In the genomic region with DNA sequence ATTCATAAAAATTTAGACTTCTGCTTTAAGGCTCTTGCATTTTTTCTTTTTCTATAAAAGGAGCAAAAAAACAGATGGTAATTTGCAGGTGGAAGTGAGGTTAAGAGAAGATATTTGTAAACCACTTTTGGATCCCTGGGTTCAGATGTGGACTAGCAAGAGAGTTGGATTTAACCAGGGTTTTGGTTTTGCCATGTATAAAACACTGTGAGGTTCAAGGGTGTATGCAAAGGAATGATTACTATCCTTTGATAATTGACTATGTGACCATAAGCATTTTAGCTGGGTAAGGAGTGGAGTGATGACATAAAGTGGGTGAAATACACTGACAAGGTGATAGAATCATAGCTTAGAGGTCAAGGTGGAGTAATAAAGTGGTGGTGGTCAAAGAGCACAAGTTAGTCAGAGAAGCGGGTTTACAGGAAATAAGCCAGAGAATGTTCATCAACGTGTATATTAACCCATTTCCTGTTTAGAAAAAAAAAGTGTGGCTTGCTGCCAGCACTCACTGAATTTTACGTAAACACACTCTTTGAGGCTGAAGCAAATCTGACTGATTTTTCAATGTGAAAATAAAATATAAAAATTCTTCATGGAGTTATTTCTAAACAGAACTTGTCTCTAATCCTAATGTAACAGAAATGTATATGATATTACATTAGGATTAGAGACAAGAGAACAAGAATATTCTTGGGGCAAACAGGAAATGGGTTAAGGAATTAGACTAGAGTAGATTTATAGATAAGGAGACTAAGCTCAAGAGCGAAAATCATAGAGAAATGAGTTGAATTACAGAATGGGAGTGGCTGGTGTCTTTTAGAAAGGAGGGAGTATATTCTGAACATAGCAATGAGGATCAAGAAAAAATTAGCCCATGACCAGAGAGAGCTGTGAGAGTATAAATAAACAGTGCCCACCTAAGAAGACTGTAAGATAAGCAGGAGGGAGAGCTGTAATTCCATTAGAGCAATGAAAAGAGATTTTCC, we compare ENCODE assay signal across 8 cellular contexts.
DNase-seq lines count a peak whose midpoint lies in the region; ATAC-seq and TF ChIP-seq lines count a peak whose summit lies in the region.

No MANE protein-coding gene starts in this region.

- peak overlapping the region; percentile 40 for H3K4me3 Mint-ChIP-seq in activated T-helper 17 cell treated with anti-CD3 and anti-CD28 coated beads, Interleukin-2, amount 50 U/mL, for 72 hours
- H3K4me3 Mint-ChIP-seq in naive thymus-derived CD8-positive, alpha-beta T cell = peak overlapping the region in 9 of 10 donors; percentile 8 to 54 (median 47)

- peaks cover 18% of the 10 kb centered on the region for H3K9me3 Mint-ChIP-seq in activated T-helper 17 cell treated with anti-CD3 and anti-CD28 coated beads, Interleukin-2, amount 50 U/mL, for 72 hours
- H3K9me3 Mint-ChIP-seq in naive thymus-derived CD8-positive, alpha-beta T cell = peaks cover 17 to 62% (median 38%) of the 10 kb centered on the region in 9 donors

- POLR2A ChIA-PET in naive thymus-derived CD8-positive, alpha-beta T cell (lab: Charles Lee) = interaction anchor here (0.9 to 1.0 kb wide), 2 partner anchors 13 to 18 kb away, joined by 3 read pairs; no protein-coding TSS in a partner anchor

- peak overlapping the region; percentile 22; the same call in 1 of the 2 replicates for H3K27ac ChIP-seq in HL-60 (replicated peaks)

- H3K4me1 Mint-ChIP-seq in activated T-helper 17 cell treated with anti-CD3 and anti-CD28 coated beads, Interleukin-2, amount 50 U/mL, for 72 hours = peaks cover 11% of the 10 kb centered on the region
- H3K4me1 Mint-ChIP-seq in naive thymus-derived CD8-positive, alpha-beta T cell = peaks cover 13 to 26% (median 19%) of the 10 kb centered on the region in 4 donors

- no peak for TF ChIP-seq CTCF in HL-60 (IDR thresholded peaks at IDR 0.05; ENCODE audit: insufficient read depth, low read length)

- no peaks in the 10 kb centered on the region for H3K36me3 Mint-ChIP-seq in activated T-helper 17 cell treated with anti-CD3 and anti-CD28 coated beads, Interleukin-2, amount 50 U/mL, for 72 hours (ENCODE audit: low read depth)
- H3K36me3 Mint-ChIP-seq in naive thymus-derived CD8-positive, alpha-beta T cell = peaks cover 0 to 40% (median 24%) of the 10 kb centered on the region in 3 donors

- no peaks in the 10 kb centered on the region for H3K27me3 ChIP-seq in HL-60 (ENCODE audit: insufficient read depth, poor library complexity, severe bottlenecking)

- no peaks in the 10 kb centered on the region for H3K27me3 Mint-ChIP-seq in activated T-helper 17 cell treated with anti-CD3 and anti-CD28 coated beads, Interleukin-2, amount 50 U/mL, for 72 hours
- H3K27me3 Mint-ChIP-seq in naive thymus-derived CD8-positive, alpha-beta T cell = no peaks in the 10 kb centered on the region

- no peak overlapping the region for H3K4me3 ChIP-seq in HL-60 (replicated peaks; ENCODE audit: insufficient read depth, low read length)

- peak; percentile 80 for ATAC-seq in GM19463 (IDR thresholded peaks at IDR 0.05; ENCODE audit: unreplicated experiment)
- peak; percentile 98 for ATAC-seq in activated T-helper 17 cell treated with anti-CD3 and anti-CD28 coated beads, Interleukin-2, amount 50 U/mL, for 72 hours (replicated peaks)
- peak; percentile 70 to 79 for ATAC-seq in naive thymus-derived CD8-positive, alpha-beta T cell

- peak overlapping the region; percentile 55 for H3K27ac Mint-ChIP-seq in activated T-helper 17 cell treated with anti-CD3 and anti-CD28 coated beads, Interleukin-2, amount 50 U/mL, for 72 hours
- H3K27ac Mint-ChIP-seq in naive thymus-derived CD8-positive, alpha-beta T cell = peak overlapping the region; percentile 18 to 86 (median 70)

- DNase-seq in DMS53 (lab: John Stamatoyannopoulos, UW) (peak; percentile 76), HL-60 (ENCODE audit: low read depth in 1 of 2, low spot score in 1 of 2) (peak in 1 of 2 experiments; percentile 42), SKM-1 (lab: John Stamatoyannopoulos, UW; ENCODE audit: unreplicated experiment) (no peak), mesenteric fat pad (ENCODE audit: low spot score) (no peak), SK-N-DZ (ENCODE audit: low spot score) (no peak)
- peak in 7 of 10 donors; percentile 5 to 66 (median 46) for DNase-seq in naive thymus-derived CD8-positive, alpha-beta T cell

Comparison
In these comparisons a context has a peak if more than half of its experiments do, and no peak if none do; other contexts are left out.
1. DNase-seq: peak in DMS53 (single experiment) and naive thymus-derived CD8-positive, alpha-beta T cell (7 of 10); none in SKM-1 (single experiment), mesenteric fat pad (single experiment) and SK-N-DZ (single experiment).
2. Peak in every context shown above with its lines, with median percentiles within 50 percentile points of each other: ATAC-seq.